Comparison of ENCODE assay signal across 11 cellular contexts in genomic region chr22:19691721-19692341, GRCh38. TPM values are rescaled to one million over a fixed set of nuclear protein-coding genes. Genes with fewer than 3 reads are reported as not detected.
DNase-seq lines count a peak whose midpoint lies in the region; ATAC-seq and TF ChIP-seq lines count a peak whose summit lies in the region.
"Had no signal": no experiment of that assay in that cellular context is flagged by ENCODE, and none has a peak within 500 bp of the region (broad histone marks: within the 10 kb centered on the region; RNA-seq: fewer than 3 reads in every experiment).

No MANE protein-coding gene starts in this region.

- H3K18ac ChIP-seq in trophoblast cell (ENCODE audit: low read length) = no peak overlapping the region

- no peak overlapping the region for H3K9ac ChIP-seq in trophoblast cell (ENCODE audit: low read length)

- H3K36me3 Mint-ChIP-seq in Caco-2 (ENCODE audit: insufficient read depth, unreplicated experiment) = no peaks in the 10 kb centered on the region
- no peaks in the 10 kb centered on the region for H3K36me3 Mint-ChIP-seq in stimulated activated naive B cell treated with anti-CD40 and anti-IgM and Interleukin-4, amounts not matched to agents 10 μg/mL and 1 μg/mL and 100 μg/mL, for 72 hours

- H3K79me1 ChIP-seq in trophoblast cell (ENCODE audit: low read length) = no peaks in the 10 kb centered on the region

- peak overlapping the region; percentile 17 for H3K4me2 ChIP-seq in trophoblast cell (ENCODE audit: low read length)

- no peak overlapping the region for H3K23ac ChIP-seq in trophoblast cell (ENCODE audit: low read length)

- H3K9me3 Mint-ChIP-seq in Caco-2 (ENCODE audit: unreplicated experiment) = no peaks in the 10 kb centered on the region
- H3K9me3 Mint-ChIP-seq in stimulated activated naive B cell treated with anti-CD40 and anti-IgM and Interleukin-4, amounts not matched to agents 10 μg/mL and 1 μg/mL and 100 μg/mL, for 72 hours = no peaks in the 10 kb centered on the region

- no peak overlapping the region for H2AK5ac ChIP-seq in trophoblast cell (ENCODE audit: low read length)

- H2BK120ac ChIP-seq in trophoblast cell (ENCODE audit: insufficient read depth, low read length, poor library complexity) = no peak overlapping the region

- H2BK5ac ChIP-seq in trophoblast cell (ENCODE audit: low read depth, low read length, poor library complexity) = no peak overlapping the region

- H4K12ac ChIP-seq in trophoblast cell (ENCODE audit: low read depth, low read length) = no peak overlapping the region

- TF ChIP-seq POLR2A in lower leg skin (IDR thresholded peaks at IDR 0.05) = no peak

- H3K9me3 ChIP-seq in Caco-2 (no peaks in the 10 kb centered on the region), trophoblast cell (ENCODE audit: insufficient read depth, low read depth, low read length) (no peaks in the 10 kb centered on the region)

- CTCF ChIA-PET in Caco-2 (lab: Charles Lee) = interaction anchor here (0.5 to 1.1 kb wide), 5 partner anchors 8 to 390 kb away, joined by 3 to 5 read pairs (median 4); no protein-coding TSS in a partner anchor
- CTCF ChIA-PET in RWPE1 (lab: Yijun Ruan, JAX) = interaction anchor here (1.0 kb wide), 1 partner anchor 13 kb away, joined by 4 read pairs; no protein-coding TSS in a partner anchor

- H3K27ac Mint-ChIP-seq in Caco-2 (ENCODE audit: unreplicated experiment) = peak overlapping the region; percentile 79
- no peak overlapping the region for H3K27ac Mint-ChIP-seq in stimulated activated naive B cell treated with anti-CD40 and anti-IgM and Interleukin-4, amounts not matched to agents 10 μg/mL and 1 μg/mL and 100 μg/mL, for 72 hours

- H4K91ac ChIP-seq in trophoblast cell (ENCODE audit: low read depth, low read length) = no peak overlapping the region

- H3K27me3 Mint-ChIP-seq in Caco-2 (ENCODE audit: insufficient read depth, unreplicated experiment) = no peaks in the 10 kb centered on the region
- peaks cover 21 to 25% of the 10 kb centered on the region in 2 donors for H3K27me3 Mint-ChIP-seq in stimulated activated naive B cell treated with anti-CD40 and anti-IgM and Interleukin-4, amounts not matched to agents 10 μg/mL and 1 μg/mL and 100 μg/mL, for 72 hours

- POLR2A ChIA-PET in Caco-2 (lab: Charles Lee) (no interaction called here), RWPE1 (lab: Yijun Ruan, JAX; ENCODE audit: low non-redundant PET) (no interaction called here)

- no peak overlapping the region for H3K14ac ChIP-seq in trophoblast cell (ENCODE audit: low read length)

- peak overlapping the region; percentile 21 for H3K4me3 ChIP-seq in Caco-2 (ENCODE audit: low read depth, low read length)
- peak overlapping the region; percentile 37 for H3K4me3 ChIP-seq in fibroblast of the aortic adventitia (ENCODE audit: low read depth, low read length)
- no peak overlapping the region for H3K4me3 ChIP-seq in trophoblast cell (ENCODE audit: low read depth, low read length)
- no peak overlapping the region for H3K4me3 ChIP-seq in lower leg skin (ENCODE audit: low read depth, poor library complexity, severe bottlenecking)

- no peak overlapping the region for H2AFZ ChIP-seq in trophoblast cell (ENCODE audit: insufficient read depth, low read length, poor library complexity)

- no peak for ATAC-seq in SK-N-SH treated with all-trans-retinoic acid at 6 μM for 48 hours
- ATAC-seq in stimulated activated naive B cell treated with anti-CD40 and anti-IgM and Interleukin-4, amounts not matched to agents 10 μg/mL and 1 μg/mL and 100 μg/mL, for 72 hours (replicated peaks) = no peak

- WGBS in trophoblast cell (ENCODE audit: extremely low coverage, insufficient coverage, insufficient read length) = no CpG with 5 or more reads among the region's 19 CpGs
- 22 to 28% methylated on average over 19 of the region's 19 CpGs for WGBS in lower leg skin, 2 donors

- intact Hi-C loops in Caco-2 (cut with micrococcal nuclease; ENCODE audit: unreplicated experiment) = no loop called here
- intact Hi-C loops in lower leg skin (cut with DNase I; ENCODE audit: low total_unique reads) = no loop called here

- DNase-seq in Caco-2 = peak in 1 of 2 experiments; percentile 53
- DNase-seq in RWPE1 (ENCODE audit: low spot score) = peak; percentile 10
- peak; percentile 52 for DNase-seq in fibroblast of the aortic adventitia (ENCODE audit: low read depth)
- DNase-seq in trophoblast cell = peak; percentile 83 to 87
- no peak for DNase-seq in lower leg skin (ENCODE audit: low spot score in 2 of 2)
- DNase-seq in stimulated activated naive B cell treated with anti-CD40 and anti-IgM and Interleukin-4, amounts not matched to agents 10 μg/mL and 1 μg/mL and 100 μg/mL, for 72 hours = no peak
- no peak for DNase-seq in germinal center (ENCODE audit: low spot score)
- DNase-seq: activated naive CD4-positive, alpha-beta T cell treated with Interleukin-2 at 50 U/mL for 16 hours; DND-41 had no signal

- peak overlapping the region; percentile 71 for H3K27ac ChIP-seq in RWPE1
- H3K27ac ChIP-seq in trophoblast cell (ENCODE audit: low read depth, low read length) = no peak overlapping the region

- H3K4me1 ChIP-seq in Caco-2 = peaks cover 3% of the 10 kb centered on the region; the same call in 1 of the 2 replicates
- peaks cover 0 to 4% of the 10 kb centered on the region in 2 experiments for H3K4me1 ChIP-seq in trophoblast cell (ENCODE audit: control insufficient read depth in 1 of 2, insufficient read depth in 2 of 2, low read length in 2 of 2)

- H3K27me3 ChIP-seq in Caco-2 (replicated peaks; ENCODE audit: control insufficient read depth, insufficient read depth, low read length) = no peaks in the 10 kb centered on the region
- H3K27me3 ChIP-seq in trophoblast cell (ENCODE audit: insufficient read depth, low read length) = no peaks in the 10 kb centered on the region

- no peaks in the 10 kb centered on the region for H3K79me2 ChIP-seq in trophoblast cell (ENCODE audit: control insufficient read depth, insufficient read depth, low read length, poor library complexity)

- no peak overlapping the region for H3K4ac ChIP-seq in trophoblast cell (ENCODE audit: low read depth, low read length)

- H3K36me3 ChIP-seq in Caco-2 (ENCODE audit: control insufficient read depth, insufficient read depth, low read length) (no peaks in the 10 kb centered on the region), trophoblast cell (ENCODE audit: control insufficient read depth in 1 of 2, insufficient read depth in 2 of 2, low read length in 2 of 2) (no peaks in the 10 kb centered on the region)

- H2BK12ac ChIP-seq in trophoblast cell (ENCODE audit: low read length) = no peak overlapping the region

- BruUV-seq in Caco-2 (replicated peaks; lab: Mats Ljungman, UMichigan) = no TSS peak

- TF ChIP-seq CTCF in Caco-2 (IDR thresholded peaks at IDR 0.05; ENCODE audit: insufficient read depth in 1 of 2, low read depth in 1 of 2, low read length in 1 of 2, severe bottlenecking in 1 of 2, unreplicated experiment in 1 of 2) = no peak
- no peak for TF ChIP-seq CTCF in RWPE1 (conservative IDR thresholded peaks at IDR 0.05; ENCODE audit: low read depth)
- TF ChIP-seq CTCF in fibroblast of the aortic adventitia (IDR thresholded peaks at IDR 0.05; ENCODE audit: insufficient read depth, low read length) = no peak
- no peak for TF ChIP-seq CTCF in lower leg skin (IDR thresholded peaks at IDR 0.05)

- H3K4me3 Mint-ChIP-seq in Caco-2 (ENCODE audit: unreplicated experiment) = peak overlapping the region; percentile 57
- H3K4me3 Mint-ChIP-seq in stimulated activated naive B cell treated with anti-CD40 and anti-IgM and Interleukin-4, amounts not matched to agents 10 μg/mL and 1 μg/mL and 100 μg/mL, for 72 hours = no peak overlapping the region

- no peaks in the 10 kb centered on the region for H3K4me1 Mint-ChIP-seq in Caco-2 (ENCODE audit: low read depth, unreplicated experiment)
- H3K4me1 Mint-ChIP-seq in stimulated activated naive B cell treated with anti-CD40 and anti-IgM and Interleukin-4, amounts not matched to agents 10 μg/mL and 1 μg/mL and 100 μg/mL, for 72 hours = no peaks in the 10 kb centered on the region

- H4K8ac ChIP-seq in trophoblast cell (ENCODE audit: low read depth, low read length) = no peak overlapping the region

TF ChIP-seq in SK-N-SH treated with all-trans-retinoic acid at 6 μM for 48 hours, 23 proteins besides CTCF, POLR2A, EP300 and RAD21 (continues in another document):
- no peak for TF ChIP-seq TCF4 (CRISPR knock-in tag; IDR thresholded peaks at IDR 0.05; ENCODE audit: borderline replicate concordance)
- TF ChIP-seq ZFP3 (CRISPR knock-in tag; IDR thresholded peaks at IDR 0.05) = no peak
- no peak for TF ChIP-seq ISL1 (CRISPR knock-in tag; IDR thresholded peaks at IDR 0.05)
- TF ChIP-seq TOX (CRISPR knock-in tag; IDR thresholded peaks at IDR 0.05; ENCODE audit: borderline replicate concordance) = no peak
- no peak for TF ChIP-seq PATZ1 (CRISPR knock-in tag; IDR thresholded peaks at IDR 0.05; ENCODE audit: borderline replicate concordance)
- TF ChIP-seq ARNTL (CRISPR knock-in tag; IDR thresholded peaks at IDR 0.05; ENCODE audit: borderline replicate concordance, low read depth) = no peak
- TF ChIP-seq SNAI2 (CRISPR knock-in tag; IDR thresholded peaks at IDR 0.05) = no peak

RNA-seq across cellular contexts. Expression of gene SEPTIN5, which starts 22.5 kb away (rescaled TPM):
- 1.00 and 1.3 TPM in 2 replicates for total RNA-seq in Caco-2 (2022)
- total RNA-seq in fibroblast of the aortic adventitia (ENCODE audit: low replicate concordance) = 18.4 and 62.3 TPM in 2 replicates
- polyA plus RNA-seq in trophoblast cell (2013) = 1.5 TPM in 2 replicates
- 100 to 1,000 TPM; 102 to 193 (median 125) TPM for total RNA-seq in lower leg skin
- total RNA-seq: T-helper 1 cell treated with Interleukin-12 subunit alpha and Interleukin-12 subunit beta and Interleukin-4 antibody, amounts not matched to agents 30 ng/mL and 1 ng/mL, for 36 hours had no signal

RNA-seq across cellular contexts. Expression of gene GP1BB, which starts 31.5 kb away (rescaled TPM):
- total RNA-seq in Caco-2 (2022) = 0.39 and 1.0 TPM in 2 replicates
- total RNA-seq in fibroblast of the aortic adventitia (ENCODE audit: low replicate concordance) = 2.1 and 20.1 TPM in 2 replicates
- 0.05 TPM in 1 of 2 replicates, not detected in the other for polyA plus RNA-seq in trophoblast cell (2013)
- 10 to 100 TPM; 39.8 to 65.1 (median 51.0) TPM for total RNA-seq in lower leg skin
- total RNA-seq: T-helper 1 cell treated with Interleukin-12 subunit alpha and Interleukin-12 subunit beta and Interleukin-4 antibody, amounts not matched to agents 30 ng/mL and 1 ng/mL, for 36 hours had no signal

Comparison
In these comparisons a context has a peak if more than half of its experiments do, and no peak if none do; other contexts are left out.
1. DNase-seq: peak in RWPE1 (single experiment), fibroblast of the aortic adventitia (single experiment) and trophoblast cell (2 of 2); none in lower leg skin (0 of 2), stimulated activated naive B cell treated with anti-CD40 and anti-IgM and Interleukin-4, amounts not matched to agents 10 μg/mL and 1 μg/mL and 100 μg/mL, for 72 hours (single experiment) and germinal center (single experiment).
2. H3K4me3 ChIP-seq: peak in Caco-2 (single experiment) and fibroblast of the aortic adventitia (single experiment); none in trophoblast cell (single experiment) and lower leg skin (single experiment).